Comparison of ENCODE assay signal across 9 cellular contexts in genomic region chr16:17370233-17371013, GRCh38.
DNase-seq lines count a peak whose midpoint lies in the region; ATAC-seq and TF ChIP-seq lines count a peak whose summit lies in the region.
"Had no signal": no experiment of that assay in that cellular context is flagged by ENCODE, and none has a peak within 500 bp of the region (broad histone marks: within the 10 kb centered on the region; RNA-seq: fewer than 3 reads in every experiment).

No MANE protein-coding gene starts in this region.

- DNase-seq in Right ventricle myocardium superior (no peak), Right ventricle myocardium inferior (ENCODE audit: missing footprints) (no peak), medulla oblongata (ENCODE audit: extremely low spot score) (peak; percentile 35), tibial nerve (ENCODE audit: low spot score in 2 of 2) (no peak), H7 (no peak), mesothelial cell of epicardium (ENCODE audit: low spot score in 2 of 2, unreplicated experiment in 2 of 2) (no peak)
- no peak for DNase-seq in activated naive CD4-positive, alpha-beta T cell treated with anti-CD3 and anti-CD28 coated beads, Interleukin-2, amount 50 U/mL, for 72 hours (ENCODE audit: low spot score in 2 of 2)

- peaks cover 0 to 49% (median 34%) of the 10 kb centered on the region in 4 donors for H3K4me1 ChIP-seq in tibial nerve

- H3K27ac ChIP-seq in tibial nerve = peak overlapping the region in 3 of 4 donors; percentile 64 to 84 (median 82)
- H3K27ac ChIP-seq: epithelial cell of prostate had no signal

- no peaks in the 10 kb centered on the region for H3K36me3 ChIP-seq in tibial nerve
- no peaks in the 10 kb centered on the region for H3K36me3 ChIP-seq in H7 (replicated peaks; ENCODE audit: control insufficient read depth, insufficient read depth, low read length)

- H3K9me3 ChIP-seq in tibial nerve = no peaks in the 10 kb centered on the region

- TF ChIP-seq POLR2A in tibial nerve (IDR thresholded peaks at IDR 0.05) = no peak

- peak overlapping the region; percentile 93 to 95 for H3K27ac Mint-ChIP-seq in activated naive CD4-positive, alpha-beta T cell treated with anti-CD3 and anti-CD28 coated beads, Interleukin-2, amount 50 U/mL, for 72 hours
- no peak overlapping the region for H3K27ac Mint-ChIP-seq in mesothelial cell of epicardium

- TF ChIP-seq CTCF in tibial nerve (IDR thresholded peaks at IDR 0.05) = no peak
- TF ChIP-seq CTCF in mesothelial cell of epicardium (IDR thresholded peaks at IDR 0.05; ENCODE audit: unreplicated experiment) = no peak

- H3K4me3 ChIP-seq in tibial nerve (peak overlapping the region in 2 of 4 donors; percentile 15 to 24), H7 (ENCODE audit: insufficient read depth, low read depth, low read length) (no peak overlapping the region)

- ATAC-seq in Right ventricle myocardium superior (ENCODE audit: poor library complexity) = peak; percentile 36
- no peak for ATAC-seq in Right ventricle myocardium inferior
- ATAC-seq in activated naive CD4-positive, alpha-beta T cell treated with anti-CD3 and anti-CD28 coated beads, Interleukin-2, amount 50 U/mL, for 72 hours = peak; percentile 29 to 34
- no peak for ATAC-seq in GM18502 (IDR thresholded peaks at IDR 0.05; ENCODE audit: poor library complexity, unreplicated experiment)

- H3K27me3 Mint-ChIP-seq in mesothelial cell of epicardium (ENCODE audit: low read depth) = peaks cover 5% of the 10 kb centered on the region

- H3K27me3 ChIP-seq in tibial nerve (no peaks in the 10 kb centered on the region), H7 (ENCODE audit: control insufficient read depth, insufficient read depth, low read length) (no peaks in the 10 kb centered on the region)

- no peak overlapping the region for H3K4me3 Mint-ChIP-seq in mesothelial cell of epicardium

- peaks cover 24% of the 10 kb centered on the region for H3K4me1 Mint-ChIP-seq in mesothelial cell of epicardium

- H3K36me3 Mint-ChIP-seq in activated naive CD4-positive, alpha-beta T cell treated with anti-CD3 and anti-CD28 coated beads, Interleukin-2, amount 50 U/mL, for 72 hours = peaks cover 7 to 17% of the 10 kb centered on the region in 2 donors
- H3K36me3 Mint-ChIP-seq in mesothelial cell of epicardium = no peaks in the 10 kb centered on the region

- TF ChIP-seq EP300 in tibial nerve (IDR thresholded peaks at IDR 0.05) = no peak

- intact Hi-C loops in Right ventricle myocardium superior (cut with DNase I) = no loop called here
- intact Hi-C loops in Right ventricle myocardium inferior (cut with DNase I) = no loop called here

- whole genome bisulfite sequencing in tibial nerve, 2 donors = 43 to 47% methylated on average over 15 of the region's 15 CpGs

- peaks cover 6 to 7% of the 10 kb centered on the region in 2 donors for H3K9me3 Mint-ChIP-seq in activated naive CD4-positive, alpha-beta T cell treated with anti-CD3 and anti-CD28 coated beads, Interleukin-2, amount 50 U/mL, for 72 hours
- H3K9me3 Mint-ChIP-seq in mesothelial cell of epicardium = no peaks in the 10 kb centered on the region

Comparison
In these comparisons a context has a peak if more than half of its experiments do, and no peak if none do; other contexts are left out.
1. ATAC-seq: peak in Right ventricle myocardium superior (single experiment) and activated naive CD4-positive, alpha-beta T cell treated with anti-CD3 and anti-CD28 coated beads, Interleukin-2, amount 50 U/mL, for 72 hours (2 of 2); none in Right ventricle myocardium inferior (single experiment) and GM18502 (single experiment).